In genomic region chr13:92805766-92806165, GRCh38 we compare ENCODE assay signal across 10 cellular contexts.
DNase-seq lines count a peak whose midpoint lies in the region; ATAC-seq and TF ChIP-seq lines count a peak whose summit lies in the region.
"Had no signal": no experiment of that assay in that cellular context is flagged by ENCODE, and none has a peak within 500 bp of the region (broad histone marks: within the 10 kb centered on the region; RNA-seq: fewer than 3 reads in every experiment).

No MANE protein-coding gene starts in this region.

- H3K4me3 Mint-ChIP-seq in T-helper 2 cell treated with Interferon-gamma antibody and Interleukin-4, amounts not matched to agents 5 μg/mL and 100 μg/mL, for 36 hours, result peak overlapping the region; percentile 79

- no peaks in the 10 kb centered on the region for H3F3A ChIP-seq in PC-9 (ENCODE audit: insufficient read depth, low read depth)

- POLR2A ChIA-PET in PC-9 (lab: Charles Lee; ENCODE audit: unreplicated experiment), result no interaction called here

- H2AFZ ChIP-seq in PC-9, result peak overlapping the region; percentile 84

- H3K4me1 Mint-ChIP-seq in T-helper 2 cell treated with Interferon-gamma antibody and Interleukin-4, amounts not matched to agents 5 μg/mL and 100 μg/mL, for 36 hours (ENCODE audit: low read depth), result peaks cover 6% of the 10 kb centered on the region

- no peak for ATAC-seq in GM18907 (IDR thresholded peaks at IDR 0.05; ENCODE audit: unreplicated experiment)

- H3K36me3 Mint-ChIP-seq in T-helper 2 cell treated with Interferon-gamma antibody and Interleukin-4, amounts not matched to agents 5 μg/mL and 100 μg/mL, for 36 hours (ENCODE audit: low read depth), result no peaks in the 10 kb centered on the region

- TF ChIP-seq CTCF in PC-9 (conservative IDR thresholded peaks at IDR 0.05), result no peak
- TF ChIP-seq CTCF in fibroblast of mammary gland (conservative IDR thresholded peaks at IDR 0.05; ENCODE audit: control insufficient read depth, insufficient read depth, low read depth, low read length), result no peak
- TF ChIP-seq CTCF in stomach (IDR thresholded peaks at IDR 0.05), result no peak

- H3K36me3 ChIP-seq in PC-9 (ENCODE audit: low read depth) (no peaks in the 10 kb centered on the region), stomach (no peaks in the 10 kb centered on the region)

- H3K27ac Mint-ChIP-seq in T-helper 2 cell treated with Interferon-gamma antibody and Interleukin-4, amounts not matched to agents 5 μg/mL and 100 μg/mL, for 36 hours, result peak overlapping the region; percentile 70

- H3K9me2 ChIP-seq in PC-9 (ENCODE audit: insufficient read depth), result no peaks in the 10 kb centered on the region

- no TSS peak for BruUV-seq in PC-9 (replicated peaks; lab: Mats Ljungman, UMichigan)

- H3K79me2 ChIP-seq in PC-9 (ENCODE audit: low read depth), result no peaks in the 10 kb centered on the region

- no peak overlapping the region for H3K27ac ChIP-seq in PC-9
- H3K27ac ChIP-seq in stomach, result peak overlapping the region in 4 of 5 donors; percentile 44 to 76 (median 55)
- H3K27ac ChIP-seq: epithelial cell of prostate had no signal

- no peak for TF ChIP-seq EP300 in stomach (IDR thresholded peaks at IDR 0.05)

- H3K4me2 ChIP-seq in PC-9, result peak overlapping the region; percentile 72

- CTCF ChIA-PET in PC-9 (lab: Charles Lee), result no interaction called here

- peak overlapping the region; percentile 49; the same call in 1 of the 2 replicates for H3K4me3 ChIP-seq in PC-9
- H3K4me3 ChIP-seq in fibroblast of mammary gland (ENCODE audit: control insufficient read depth, low read depth, low read length), result peak overlapping the region; percentile 21
- H3K4me3 ChIP-seq in stomach, result peak overlapping the region; percentile 18 to 43 (median 32)

- no peaks in the 10 kb centered on the region for H3K27me3 Mint-ChIP-seq in T-helper 2 cell treated with Interferon-gamma antibody and Interleukin-4, amounts not matched to agents 5 μg/mL and 100 μg/mL, for 36 hours (ENCODE audit: low read depth)

- no peaks in the 10 kb centered on the region for H3K9me3 Mint-ChIP-seq in T-helper 2 cell treated with Interferon-gamma antibody and Interleukin-4, amounts not matched to agents 5 μg/mL and 100 μg/mL, for 36 hours

- no peak for DNase-seq in T-helper 2 cell treated with Interferon-gamma antibody and Interleukin-4, amounts not matched to agents 5 μg/mL and 100 μg/mL, for 36 hours (ENCODE audit: low spot score)
- DNase-seq in T-helper 2 cell (no peak), PC-9 (no peak), fibroblast of mammary gland (ENCODE audit: low read depth) (no peak), stomach (no peak), DMS79 treated with DMSO at 0.1 percent for 48 hours (lab: John Stamatoyannopoulos, UW) (no peak), SK-N-DZ (ENCODE audit: low spot score) (no peak)
- DNase-seq: activated CD8-positive, alpha-beta memory T cell treated with anti-CD3 and anti-CD28 coated beads, Interleukin-2, amount 50 U/mL, for 48 hours had no signal

- no peaks in the 10 kb centered on the region for H3K27me3 ChIP-seq in PC-9 (ENCODE audit: insufficient read depth, low read depth)
- no peaks in the 10 kb centered on the region for H3K27me3 ChIP-seq in stomach

- H3K4me1 ChIP-seq in PC-9 (replicated peaks; ENCODE audit: insufficient read depth), result no peaks in the 10 kb centered on the region
- peaks cover 4 to 14% (median 9%) of the 10 kb centered on the region in 4 donors for H3K4me1 ChIP-seq in stomach

- H3K9me3 ChIP-seq in PC-9 (ENCODE audit: insufficient read depth, low read depth) (no peaks in the 10 kb centered on the region), stomach (no peaks in the 10 kb centered on the region)

- no peak for TF ChIP-seq POLR2A in stomach (IDR thresholded peaks at IDR 0.05)

- intact Hi-C loops in PC-9 (cut with micrococcal nuclease; ENCODE audit: unreplicated experiment), result no loop called here
- intact Hi-C loops in stomach (cut with DNase I; ENCODE audit: low total_unique reads), result no loop called here

- H4K20me1 ChIP-seq in PC-9 (ENCODE audit: insufficient read depth), result no peaks in the 10 kb centered on the region
